ENCODE assay signal across 25 cellular contexts in the genomic region with DNA sequence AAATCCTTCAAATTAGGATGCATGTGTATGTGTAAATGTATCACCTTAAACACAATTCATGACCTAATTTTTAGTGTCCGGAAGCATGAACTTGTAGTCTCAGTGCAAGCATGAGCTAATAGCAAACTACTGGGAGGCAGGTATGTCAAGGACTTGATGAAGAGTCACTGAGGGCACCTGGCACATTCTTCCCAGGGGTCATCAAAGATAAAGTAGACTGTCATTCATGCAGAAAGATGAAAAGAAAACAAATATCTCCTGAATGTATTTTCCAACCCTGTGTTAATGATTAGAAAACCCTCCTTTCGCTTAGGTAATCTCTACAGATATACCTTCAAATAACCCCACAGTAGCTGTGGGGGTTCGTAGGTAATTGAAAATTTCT.
"Had no signal": no experiment of that assay in that cellular context is flagged by ENCODE, and none has a peak within 500 bp of the region (broad histone marks: within the 10 kb centered on the region; RNA-seq: fewer than 3 reads in every experiment).

No MANE protein-coding gene starts in this region.

- H3K27me3 ChIP-seq: colonic mucosa, ovary, suprapubic skin, transverse colon, vagina had no signal

- H3K36me3 ChIP-seq: colonic mucosa, ovary, suprapubic skin, transverse colon, vagina had no signal

- DNase-seq: activated CD4-positive, alpha-beta memory T cell treated with anti-CD3 and anti-CD28 coated beads, Interleukin-2, amount 10 ng/mL, durations not matched to agents 7 days and 5 days; activated CD4-positive, alpha-beta T cell treated with anti-CD3 and anti-CD28 coated beads for 4 hours; activated CD8-positive, alpha-beta memory T cell treated with anti-CD3 and anti-CD28 coated beads, Interleukin-2, amount 10 ng/mL, durations not matched to agents 7 days and 5 days; activated naive CD4-positive, alpha-beta T cell treated with Interleukin-2 at 50 U/mL for 16 hours; activated naive CD8-positive, alpha-beta T cell treated with anti-CD3 and anti-CD28 coated beads, Interleukin-2, amount 10 ng/mL, durations not matched to agents 7 days and 5 days; caudate nucleus; colonic mucosa; foreskin melanocyte; glutamatergic neuron; hypothalamus; kidney; natural killer cell; ovary; psoas muscle; right cardiac atrium; stimulated activated CD4-positive, alpha-beta T cell treated with anti-CD3 and anti-CD28 coated beads, Interleukin-2, amount 100 ng/mL, for 48 hours; stimulated activated naive CD8-positive, alpha-beta T cell treated with anti-CD3 and anti-CD28 coated beads, Interleukin-15, amount 100 ng/mL, for 72 hours; transverse colon had no signal

- ATAC-seq: activated CD8-positive, alpha-beta memory T cell treated with anti-CD3 and anti-CD28 coated beads, Interleukin-2, amount 10 ng/mL, durations not matched to agents 7 days and 5 days; activated T-helper 17 cell treated with anti-CD3 and anti-CD28 coated beads, Interleukin-2, amount 50 U/mL, for 72 hours; left lobe of liver; natural killer cell; psoas muscle; right cardiac atrium; stimulated activated naive CD8-positive, alpha-beta T cell treated with anti-CD3 and anti-CD28 coated beads, Interleukin-15, amount 100 ng/mL, for 72 hours; WTC11 had no signal

- H3K4me1 ChIP-seq: colonic mucosa, psoas muscle, suprapubic skin, transverse colon, vagina had no signal

- H3K4me3 ChIP-seq: colonic mucosa, lung, ovary, psoas muscle, skin epidermis, suprapubic skin, transverse colon, vagina had no signal

- H3K9me3 ChIP-seq: colonic mucosa, ovary, psoas muscle, suprapubic skin, transverse colon, vagina had no signal

- H3K27ac ChIP-seq: colonic mucosa, ovary, psoas muscle, skin epidermis, suprapubic skin, transverse colon, vagina had no signal
